10 cellular contexts compared by ENCODE assay signal in the genomic region with DNA sequence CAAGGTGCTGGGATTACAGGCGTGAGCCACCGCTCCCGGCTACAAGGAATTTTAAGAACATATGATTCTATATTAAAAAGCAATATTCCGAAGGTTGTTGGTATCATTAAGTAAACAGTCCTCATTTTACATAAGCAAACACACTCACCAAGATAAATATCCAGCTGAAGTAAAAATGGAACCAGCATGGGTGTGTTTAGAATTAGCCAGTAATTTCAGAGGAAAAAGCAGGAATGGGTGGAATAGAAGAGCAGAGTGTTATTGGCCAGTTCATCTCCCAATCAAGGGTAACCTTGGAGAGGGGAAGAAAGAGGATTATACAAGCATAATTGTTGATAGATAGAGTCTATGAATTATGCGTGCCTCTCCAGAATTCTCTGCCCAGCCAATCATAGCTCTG. TPM values are rescaled to one million over a fixed set of nuclear protein-coding genes. Genes with fewer than 3 reads are reported as not detected.
"Had no signal": no experiment of that assay in that cellular context is flagged by ENCODE, and none has a peak within 500 bp of the region (broad histone marks: within the 10 kb centered on the region; RNA-seq: fewer than 3 reads in every experiment).

No MANE protein-coding gene starts in this region.

- H3K4me3 Mint-ChIP-seq: GM23338, H9 had no signal

- H3K4me3 ChIP-seq: GM23338, K562 had no signal

- H3K27ac Mint-ChIP-seq: GM23338, H9 had no signal

- ATAC-seq: GM23338, K562 had no signal

- H3K9me3 Mint-ChIP-seq: GM23338, H9 had no signal

- H3K4me2 ChIP-seq: GM23338 had no signal

- FAIRE-seq: H1, H54, K562 had no signal

- H3K27ac ChIP-seq: HL-60 had no signal

- DNase-seq: H9, HCEC 1CT, IMR-90, KG1 had no signal

- H2AFZ ChIP-seq: GM23338 had no signal

RNA-seq across cellular contexts. Expression of a gene that starts 31.7 kb away (rescaled TPM):
- total RNA-seq: IMR-90 had no signal
- polyA plus RNA-seq: IMR-90 had no signal

RNA-seq across cellular contexts. Expression of a gene that starts 35.4 kb away (rescaled TPM):
- total RNA-seq: GM23338, H1, H9, HT1080, IMR-90, K562 had no signal
- polyA plus RNA-seq: GM23338, H1, IMR-90, K562 had no signal

RNA-seq across cellular contexts. Expression of a gene that starts 35.4 kb away (rescaled TPM):
- total RNA-seq: IMR-90 had no signal
- polyA plus RNA-seq: IMR-90 had no signal
